Comparison of ENCODE assay signal across 8 cellular contexts in the genomic region with DNA sequence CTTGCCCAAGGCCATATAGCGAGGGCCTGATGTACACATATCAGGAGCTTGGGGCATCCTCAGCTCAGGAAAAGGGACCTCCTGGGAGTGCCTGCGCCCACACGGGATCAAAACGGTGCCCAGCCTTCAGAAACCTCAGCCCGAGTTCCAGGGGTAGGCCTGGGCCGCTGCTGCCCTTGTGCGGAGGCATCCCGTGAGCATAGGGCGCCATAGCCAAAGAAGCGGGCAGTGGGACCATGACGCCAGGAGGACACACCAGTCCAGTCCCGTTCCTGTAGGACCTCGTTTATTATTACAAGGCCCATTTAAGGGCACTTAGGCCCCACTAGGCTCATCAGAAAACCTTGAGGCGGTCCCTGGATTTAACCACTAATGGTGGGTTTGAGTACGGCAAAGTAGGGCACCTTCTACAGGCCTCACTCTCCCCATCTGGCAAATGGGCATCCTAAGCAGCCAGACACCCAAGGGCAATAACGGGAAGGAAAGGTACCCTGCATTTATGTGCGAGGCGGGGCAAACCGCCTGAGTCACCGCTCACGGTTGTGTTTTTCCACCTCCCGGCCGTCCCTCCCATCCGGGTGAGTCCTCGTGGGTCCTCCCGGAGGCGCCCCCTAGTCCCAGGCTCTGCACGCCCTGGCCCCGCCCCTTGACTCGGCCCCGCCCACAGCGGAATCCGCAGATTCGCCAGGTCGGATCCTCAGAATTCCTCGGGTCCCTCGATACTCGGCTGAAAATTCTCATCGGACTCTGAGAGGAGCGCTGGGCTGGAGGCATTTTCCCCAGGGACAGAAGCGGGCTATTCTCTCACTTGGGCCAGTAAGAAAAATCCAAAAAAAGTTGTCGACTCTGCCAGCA. TPM values are rescaled to one million over a fixed set of nuclear protein-coding genes. Genes with fewer than 3 reads are reported as not detected.
DNase-seq lines count a peak whose midpoint lies in the region; ATAC-seq and TF ChIP-seq lines count a peak whose summit lies in the region.

No MANE protein-coding gene starts in this region.

- CTCF ChIA-PET in activated CD8-positive, alpha-beta T cell treated with anti-CD3 and anti-CD28 coated beads for 36 hours (lab: Charles Lee), result interaction anchor here (1.1 to 2.9 kb wide), 2 partner anchors 15 to 201 kb away, joined by 4 to 13 read pairs; no protein-coding TSS in a partner anchor

- peaks cover 20% of the 10 kb centered on the region for H3K36me3 ChIP-seq in ectodermal cell (ENCODE audit: control insufficient read depth, insufficient read depth, low read length)

- DNase-seq in 8988T, result peak; percentile 81
- peak; percentile 7 for DNase-seq in NCI-H748 treated with DMSO at 0.1 percent for 48 hours (lab: John Stamatoyannopoulos, UW)
- DNase-seq in activated CD8-positive, alpha-beta T cell treated with anti-CD3 and anti-CD28 coated beads for 36 hours, result peak; percentile 95
- peak; percentile 89 to 90 for DNase-seq in lung microvascular endothelial cell (ENCODE audit: low read depth in 2 of 2)
- peak; percentile 81 for DNase-seq in stimulated activated CD8-positive, alpha-beta memory T cell treated with anti-CD3 and anti-CD28 coated beads, Interleukin-12 subunit alpha, Interleukin-12 subunit beta, amount 100 ng/mL, for 1 hour (ENCODE audit: low read depth)

- peaks cover 37% of the 10 kb centered on the region for H3K4me1 Mint-ChIP-seq in activated CD8-positive, alpha-beta T cell treated with anti-CD3 and anti-CD28 coated beads for 36 hours (ENCODE audit: low read depth)

- WGBS in ectodermal cell, 2 experiments, result 33% methylated on average over 42 of the region's 42 CpGs

- H3K27ac Mint-ChIP-seq in activated CD8-positive, alpha-beta T cell treated with anti-CD3 and anti-CD28 coated beads for 36 hours, result peak overlapping the region; percentile 99

- H3K4me1 ChIP-seq in ectodermal cell (ENCODE audit: control insufficient read depth, insufficient read depth, low read length), result peaks cover 13% of the 10 kb centered on the region

- TF ChIP-seq CTCF in activated CD8-positive, alpha-beta T cell treated with anti-CD3 and anti-CD28 coated beads for 36 hours (IDR thresholded peaks at IDR 0.05), result no peak

- peak overlapping the region; percentile 66 for H3K4me3 ChIP-seq in ectodermal cell (ENCODE audit: insufficient read depth, low read depth, low read length)

- peak; percentile 7 for TF ChIP-seq POLR2A in GM18505 (IDR thresholded peaks at IDR 0.05; ENCODE audit: borderline replicate concordance, extremely low read depth, insufficient read depth, insufficient read length)

- H3K27ac ChIP-seq in ectodermal cell (ENCODE audit: insufficient read depth, low read depth, low read length, poor library complexity, severe bottlenecking), result peak overlapping the region; percentile 91

- POLR2A ChIA-PET in activated CD8-positive, alpha-beta T cell treated with anti-CD3 and anti-CD28 coated beads for 36 hours (lab: Charles Lee), result interaction anchor here (0.5 to 1.3 kb wide), 3 partner anchors 59 to 502 kb away, joined by 3 to 5 read pairs (median 3); partner anchors contain the start of gene FUS

- H3K36me3 Mint-ChIP-seq in activated CD8-positive, alpha-beta T cell treated with anti-CD3 and anti-CD28 coated beads for 36 hours (ENCODE audit: low read depth), result peaks cover 30% of the 10 kb centered on the region

- intact Hi-C loops in activated CD8-positive, alpha-beta T cell treated with anti-CD3 and anti-CD28 coated beads for 36 hours (cut with micrococcal nuclease), result no loop called here

- H3K9me3 ChIP-seq in ectodermal cell (ENCODE audit: control insufficient read depth, low read length), result no peaks in the 10 kb centered on the region

- H3K27me3 Mint-ChIP-seq in activated CD8-positive, alpha-beta T cell treated with anti-CD3 and anti-CD28 coated beads for 36 hours, result no peaks in the 10 kb centered on the region

- H3K4me3 Mint-ChIP-seq in activated CD8-positive, alpha-beta T cell treated with anti-CD3 and anti-CD28 coated beads for 36 hours, result peak overlapping the region; percentile 89

- ATAC-seq in GM18505 (IDR thresholded peaks at IDR 0.05; ENCODE audit: unreplicated experiment) (peak; percentile 54), HG03175 (IDR thresholded peaks at IDR 0.05; ENCODE audit: unreplicated experiment) (peak; percentile 44)
- peak; percentile 83 for ATAC-seq in activated CD8-positive, alpha-beta T cell treated with anti-CD3 and anti-CD28 coated beads for 36 hours

- H3K27me3 ChIP-seq in ectodermal cell (ENCODE audit: control insufficient read depth, insufficient read depth, low read length, poor library complexity, severe bottlenecking), result no peaks in the 10 kb centered on the region

- H3K9me3 Mint-ChIP-seq in activated CD8-positive, alpha-beta T cell treated with anti-CD3 and anti-CD28 coated beads for 36 hours, result no peaks in the 10 kb centered on the region

RNA-seq across cellular contexts. Expression of gene SETD1A, which starts 0.7 kb away (rescaled TPM):
- 10 to 100 TPM; 18.0 to 19.2 TPM for total RNA-seq in activated CD8-positive, alpha-beta T cell treated with anti-CD3 and anti-CD28 coated beads for 36 hours
- polyA plus RNA-seq in ectodermal cell (2013, experiment 1 of 4), result 34.5 TPM
- polyA plus RNA-seq in ectodermal cell (2013, experiment 2 of 4), result 39.7 TPM
- polyA plus RNA-seq in ectodermal cell (2013, experiment 3 of 4), result 27.2 TPM
- polyA plus RNA-seq in ectodermal cell (2013, experiment 4 of 4), result 28.6 TPM
- total RNA-seq in lung microvascular endothelial cell, result 1.7 and 2.2 TPM in 2 replicates

RNA-seq across cellular contexts. Expression of gene ORAI3, which starts 8.0 kb away (rescaled TPM):
- 10 to 100 TPM in 1 of 2 experiments, 1 to 10 TPM in 1; 7.6 to 10.9 TPM for total RNA-seq in activated CD8-positive, alpha-beta T cell treated with anti-CD3 and anti-CD28 coated beads for 36 hours
- polyA plus RNA-seq in ectodermal cell (2013, experiment 1 of 4), result 14.0 TPM
- 15.7 TPM for polyA plus RNA-seq in ectodermal cell (2013, experiment 2 of 4)
- polyA plus RNA-seq in ectodermal cell (2013, experiment 3 of 4), result 12.7 TPM
- polyA plus RNA-seq in ectodermal cell (2013, experiment 4 of 4), result 16.1 TPM
- 22.9 and 24.8 TPM in 2 replicates for total RNA-seq in lung microvascular endothelial cell

RNA-seq across cellular contexts. Expression of gene HSD3B7, which starts 28.2 kb away (rescaled TPM):
- total RNA-seq in activated CD8-positive, alpha-beta T cell treated with anti-CD3 and anti-CD28 coated beads for 36 hours, result 1 to 10 TPM in 1 of 2 experiments, under 1 TPM in 1; 0.45 to 1.3 TPM
- polyA plus RNA-seq in ectodermal cell (2013, experiment 1 of 4), result 3.2 TPM
- polyA plus RNA-seq in ectodermal cell (2013, experiment 2 of 4), result 3.7 TPM
- polyA plus RNA-seq in ectodermal cell (2013, experiment 3 of 4), result 2.3 TPM
- polyA plus RNA-seq in ectodermal cell (2013, experiment 4 of 4), result 2.8 TPM
- total RNA-seq in lung microvascular endothelial cell, result 13.3 and 26.0 TPM in 2 replicates

RNA-seq across cellular contexts. Expression of gene FBXL19, which starts 33.5 kb away (rescaled TPM):
- 10 to 100 TPM; 21.1 to 22.0 TPM for total RNA-seq in activated CD8-positive, alpha-beta T cell treated with anti-CD3 and anti-CD28 coated beads for 36 hours
- 80.8 TPM for polyA plus RNA-seq in ectodermal cell (2013, experiment 1 of 4)
- 83.7 TPM for polyA plus RNA-seq in ectodermal cell (2013, experiment 2 of 4)
- polyA plus RNA-seq in ectodermal cell (2013, experiment 3 of 4), result 56.7 TPM
- 60.5 TPM for polyA plus RNA-seq in ectodermal cell (2013, experiment 4 of 4)
- total RNA-seq in lung microvascular endothelial cell, result 14.3 and 15.7 TPM in 2 replicates

RNA-seq across cellular contexts. Expression of gene STX1B, which starts 53.6 kb away (rescaled TPM):
- 1 to 10 TPM; 1.1 to 1.8 TPM for total RNA-seq in activated CD8-positive, alpha-beta T cell treated with anti-CD3 and anti-CD28 coated beads for 36 hours
- 17.1 TPM for polyA plus RNA-seq in ectodermal cell (2013, experiment 1 of 4)
- polyA plus RNA-seq in ectodermal cell (2013, experiment 2 of 4), result 18.2 TPM
- 12.8 TPM for polyA plus RNA-seq in ectodermal cell (2013, experiment 3 of 4)
- 14.7 TPM for polyA plus RNA-seq in ectodermal cell (2013, experiment 4 of 4)
- under 0.01 and 0.40 TPM in 2 replicates for total RNA-seq in lung microvascular endothelial cell

Comparison
In these comparisons a context has a peak if more than half of its experiments do, and no peak if none do; other contexts are left out.
1. Peak in every context shown above with its lines: DNase-seq, ATAC-seq, H3K4me3 ChIP-seq and H3K27ac ChIP-seq.
2. DNase-seq: peak in every context shown above with its lines; median percentile 95 in activated CD8-positive, alpha-beta T cell treated with anti-CD3 and anti-CD28 coated beads for 36 hours; 90 in lung microvascular endothelial cell; 81 in 8988T; 81 in stimulated activated CD8-positive, alpha-beta memory T cell treated with anti-CD3 and anti-CD28 coated beads, Interleukin-12 subunit alpha, Interleukin-12 subunit beta, amount 100 ng/mL, for 1 hour; 7 in NCI-H748 treated with DMSO at 0.1 percent for 48 hours.